ENCODE assay signal across 8 cellular contexts in genomic region chrX:40734956-40735317, GRCh38. TPM values are rescaled to one million over a fixed set of nuclear protein-coding genes. Genes with fewer than 3 reads are reported as not detected.
DNase-seq lines count a peak whose midpoint lies in the region; ATAC-seq and TF ChIP-seq lines count a peak whose summit lies in the region.

No MANE protein-coding gene starts in this region.

- no peak overlapping the region for H2AK5ac ChIP-seq in H9 (ENCODE audit: insufficient read length, low read length)

- H3K4me1 ChIP-seq in H9 (ENCODE audit: insufficient read depth, low read length) (no peaks in the 10 kb centered on the region), mesodermal cell (ENCODE audit: control insufficient read depth, insufficient read depth, low read length, poor library complexity, severe bottlenecking) (peaks cover 6% of the 10 kb centered on the region), subcutaneous abdominal adipose tissue (ENCODE audit: control insufficient read depth in 5 of 5, insufficient read depth in 5 of 5, low read length in 5 of 5) (peaks cover 7 to 36% (median 31%) of the 10 kb centered on the region in 5 donors)

- no peak overlapping the region for H4K91ac ChIP-seq in H9 (ENCODE audit: insufficient read length, low read depth, low read length)

- no peaks in the 10 kb centered on the region for H4K20me1 ChIP-seq in H9 (ENCODE audit: control insufficient read depth, insufficient read depth, insufficient read length)

- peaks cover 57 to 58% of the 10 kb centered on the region in 2 experiments for H3K9me3 Mint-ChIP-seq in H9
- H3K9me3 Mint-ChIP-seq in dendritic cell treated with granulocyte-macrophage colony-stimulating factor and Interleukin-4, amounts not matched to agents 40 ng/mL and 50 ng/mL, for 4 days = no peaks in the 10 kb centered on the region

- no peaks in the 10 kb centered on the region for H3K27me3 ChIP-seq in H9 (ENCODE audit: insufficient read depth, low read length)
- peaks cover 0 to 14% (median 3%) of the 10 kb centered on the region in 5 donors for H3K27me3 ChIP-seq in subcutaneous abdominal adipose tissue (ENCODE audit: control insufficient read depth in 5 of 5, insufficient read depth in 4 of 5, low read length in 5 of 5)

- H2BK120ac ChIP-seq in H9 (ENCODE audit: low read depth, low read length, poor library complexity, severe bottlenecking) = no peak overlapping the region

- no peak overlapping the region for H2BK20ac ChIP-seq in H9 (ENCODE audit: low read depth, low read length, poor library complexity, severe bottlenecking)

- no peak overlapping the region for H3K23ac ChIP-seq in H9 (ENCODE audit: insufficient read length, low read depth, low read length)

- H3K27me3 Mint-ChIP-seq in H9 (ENCODE audit: low read depth) = no peaks in the 10 kb centered on the region
- no peaks in the 10 kb centered on the region for H3K27me3 Mint-ChIP-seq in dendritic cell treated with granulocyte-macrophage colony-stimulating factor and Interleukin-4, amounts not matched to agents 40 ng/mL and 50 ng/mL, for 4 days

- H4K8ac ChIP-seq in H9 (replicated peaks; ENCODE audit: insufficient read length, low read depth, low read length) = no peak overlapping the region

- H3K18ac ChIP-seq in H9 (ENCODE audit: insufficient read length, low read depth, low read length) = no peak overlapping the region

- intact Hi-C loops in dendritic cell treated with granulocyte-macrophage colony-stimulating factor and Interleukin-4, amounts not matched to agents 40 ng/mL and 50 ng/mL, for 4 days (cut with micrococcal nuclease) = loop anchor here (5.0 to 10.0 kb wide), 2 partner anchors 57 to 80 kb away; no protein-coding TSS in a partner anchor

- peak; percentile 40 for DNase-seq in AG08396 (ENCODE audit: low spot score)
- DNase-seq in H9 = no peak
- no peak for DNase-seq in DMS153 treated with DMSO at 0.1 percent for 48 hours (lab: John Stamatoyannopoulos, UW; ENCODE audit: unreplicated experiment)
- DNase-seq in mucosa of gallbladder (ENCODE audit: low spot score) = no peak

- no peak overlapping the region for H2AFZ ChIP-seq in H9 (ENCODE audit: low read length)

- peaks cover 24% of the 10 kb centered on the region; the same call in 1 of the 2 replicates for H3K79me2 ChIP-seq in H9 (ENCODE audit: insufficient read depth, low read length)

- no peaks in the 10 kb centered on the region for H3K79me1 ChIP-seq in H9 (ENCODE audit: insufficient read depth, low read depth, low read length, poor library complexity, severe bottlenecking)

- no peak overlapping the region for H3K56ac ChIP-seq in H9 (ENCODE audit: insufficient read length, low read depth, low read length)

- no peak overlapping the region for H3T11ph ChIP-seq in H9 (ENCODE audit: low read length)

- H3K36me3 Mint-ChIP-seq in H9 (ENCODE audit: insufficient read depth in 1 of 3, low read depth in 3 of 3) = peaks cover 19 to 33% (median 24%) of the 10 kb centered on the region in 3 experiments
- peaks cover 19% of the 10 kb centered on the region for H3K36me3 Mint-ChIP-seq in dendritic cell treated with granulocyte-macrophage colony-stimulating factor and Interleukin-4, amounts not matched to agents 40 ng/mL and 50 ng/mL, for 4 days (ENCODE audit: low read depth)

- H3K27ac Mint-ChIP-seq in H9 = peak overlapping the region in 2 of 3 experiments; percentile 77 to 94; a peak in 4 of 7 replicates
- H3K27ac Mint-ChIP-seq in dendritic cell treated with granulocyte-macrophage colony-stimulating factor and Interleukin-4, amounts not matched to agents 40 ng/mL and 50 ng/mL, for 4 days = peak overlapping the region; percentile 100

- no peak overlapping the region for H3K27ac ChIP-seq in H9 (ENCODE audit: insufficient read length, low read depth, low read length)
- H3K27ac ChIP-seq in mesodermal cell (ENCODE audit: low read depth, low read length, severe bottlenecking) = peak overlapping the region; percentile 91
- H3K27ac ChIP-seq in subcutaneous abdominal adipose tissue (ENCODE audit: low read depth, low read length) = peak overlapping the region; percentile 89

- peak overlapping the region; percentile 63 for H3K4me2 ChIP-seq in H9 (ENCODE audit: insufficient read depth, insufficient read length, low read length)

- H3K4me3 ChIP-seq in mesodermal cell (ENCODE audit: extremely low read depth, insufficient read depth, low read length, poor library complexity, severe bottlenecking) (peak overlapping the region; percentile 58), subcutaneous abdominal adipose tissue (ENCODE audit: low read depth in 1 of 5, low read length in 5 of 5) (peak overlapping the region; percentile 73 to 90 (median 82))

- no peak overlapping the region for H2BK12ac ChIP-seq in H9 (ENCODE audit: insufficient read length, low read depth, low read length)

- peaks cover 24 to 37% of the 10 kb centered on the region in 2 experiments for H3K4me1 Mint-ChIP-seq in H9
- peaks cover 32% of the 10 kb centered on the region for H3K4me1 Mint-ChIP-seq in dendritic cell treated with granulocyte-macrophage colony-stimulating factor and Interleukin-4, amounts not matched to agents 40 ng/mL and 50 ng/mL, for 4 days (ENCODE audit: low read depth)

- H3K14ac ChIP-seq in H9 (ENCODE audit: insufficient read depth, low read length) = peak overlapping the region; percentile 49; the same call in 1 of the 2 replicates

- H3K36me3 ChIP-seq in mesodermal cell (ENCODE audit: control insufficient read depth, insufficient read depth, low read length) (no peaks in the 10 kb centered on the region), subcutaneous abdominal adipose tissue (ENCODE audit: control insufficient read depth in 5 of 5, insufficient read depth in 5 of 5, low read length in 5 of 5) (no peaks in the 10 kb centered on the region)

- no peaks in the 10 kb centered on the region for H3K23me2 ChIP-seq in H9 (ENCODE audit: insufficient read length, low read depth, low read length, poor library complexity, severe bottlenecking)

- no CpG with 5 or more reads among the region's 20 CpGs for WGBS in H9 (ENCODE audit: extremely low coverage, insufficient read length, low lambda C conversion rate)
- WGBS in mesodermal cell (ENCODE audit: insufficient coverage in 2 of 2), 2 experiments = 0% methylated on average over 13 of the region's 20 CpGs; no CpG with 5 or more reads in 1 of the 2 experiments

- H3K4me3 Mint-ChIP-seq in H9 = peak overlapping the region; percentile 84 to 88
- peak overlapping the region; percentile 98 for H3K4me3 Mint-ChIP-seq in dendritic cell treated with granulocyte-macrophage colony-stimulating factor and Interleukin-4, amounts not matched to agents 40 ng/mL and 50 ng/mL, for 4 days

- peak; percentile 17 for ATAC-seq in SK-N-SH treated with all-trans-retinoic acid at 6 μM for 48 hours

- TF ChIP-seq CTCF in H9 (conservative IDR thresholded peaks at IDR 0.05) = no peak

- H3K9me3 ChIP-seq in H9 (ENCODE audit: control insufficient read depth, low read depth, low read length) = no peaks in the 10 kb centered on the region
- H3K9me3 ChIP-seq in mesodermal cell (ENCODE audit: control insufficient read depth, low read length) = no peaks in the 10 kb centered on the region
- no peaks in the 10 kb centered on the region for H3K9me3 ChIP-seq in subcutaneous abdominal adipose tissue (ENCODE audit: control insufficient read depth in 5 of 5, low read length in 5 of 5)

- no peak overlapping the region for H4K5ac ChIP-seq in H9 (ENCODE audit: insufficient read length, low read depth, low read length)

- H3K4ac ChIP-seq in H9 (ENCODE audit: low read depth, low read length) = no peak overlapping the region

- H2BK15ac ChIP-seq in H9 (ENCODE audit: low read depth, low read length) = no peak overlapping the region

- peak overlapping the region; percentile 60 for H3K9ac ChIP-seq in H9 (ENCODE audit: extremely low read depth, insufficient read length, low read length)
- H3K9ac ChIP-seq in subcutaneous abdominal adipose tissue (ENCODE audit: low read length in 5 of 5) = peak overlapping the region; percentile 4 to 69 (median 31)

- H2BK5ac ChIP-seq in H9 (ENCODE audit: insufficient read length, low read length) = no peak overlapping the region

TF ChIP-seq in SK-N-SH treated with all-trans-retinoic acid at 6 μM for 48 hours, 23 proteins besides CTCF, POLR2A, EP300 and RAD21 (continues in another document):
- TF ChIP-seq ESRRG (CRISPR knock-in tag; IDR thresholded peaks at IDR 0.05) (no peak), POU6F1 (CRISPR knock-in tag; IDR thresholded peaks at IDR 0.05; ENCODE audit: borderline replicate concordance, low read depth) (no peak), ZFP30 (CRISPR knock-in tag; IDR thresholded peaks at IDR 0.05) (no peak), CSDC2 (CRISPR knock-in tag; IDR thresholded peaks at IDR 0.05) (no peak), ZNF565 (CRISPR knock-in tag; conservative IDR thresholded peaks at IDR 0.05; ENCODE audit: low read depth) (no peak), PPARA (CRISPR knock-in tag; IDR thresholded peaks at IDR 0.05; ENCODE audit: borderline replicate concordance) (no peak), ISL1 (CRISPR knock-in tag; IDR thresholded peaks at IDR 0.05) (no peak), BACH2 (CRISPR knock-in tag; IDR thresholded peaks at IDR 0.05; ENCODE audit: borderline replicate concordance) (no peak), GLIS3 (CRISPR knock-in tag; IDR thresholded peaks at IDR 0.05) (no peak), TOX (CRISPR knock-in tag; IDR thresholded peaks at IDR 0.05; ENCODE audit: borderline replicate concordance) (no peak)

RNA-seq across cellular contexts. Expression of gene MED14, which starts 0.4 kb away (rescaled TPM):
- 125 and 136 TPM in 2 replicates for total RNA-seq in H9 (2021)
- 31.0 TPM for polyA plus RNA-seq in mesodermal cell (2013, experiment 1 of 2)
- 29.9 TPM for polyA plus RNA-seq in mesodermal cell (2013, experiment 2 of 2)
- 40.5 TPM for total RNA-seq in mucosa of gallbladder
